15 cellular contexts compared by ENCODE assay signal in the genomic region with DNA sequence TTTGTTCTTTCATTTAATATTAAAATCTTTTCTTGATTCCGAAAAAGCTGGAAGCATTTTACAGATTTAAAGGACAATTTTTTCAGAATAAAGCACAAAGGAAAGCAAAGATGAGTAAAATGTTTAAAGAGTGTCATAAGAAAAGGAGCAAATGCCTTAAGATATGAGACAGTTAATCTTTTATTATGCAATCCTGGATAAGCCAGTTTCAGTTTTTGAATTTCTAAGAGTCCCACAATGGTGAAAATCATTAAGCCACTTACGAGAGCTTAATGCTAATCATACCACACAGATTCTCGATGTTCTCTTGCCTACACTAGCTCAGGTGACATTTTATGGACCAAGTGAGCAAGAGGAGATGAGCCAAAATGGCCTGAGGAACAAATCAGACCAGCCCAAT.
DNase-seq lines count a peak whose midpoint lies in the region; ATAC-seq and TF ChIP-seq lines count a peak whose summit lies in the region.
"Had no signal": no experiment of that assay in that cellular context is flagged by ENCODE, and none has a peak within 500 bp of the region (broad histone marks: within the 10 kb centered on the region; RNA-seq: fewer than 3 reads in every experiment).

No MANE protein-coding gene starts in this region.

- no peaks in the 10 kb centered on the region for H3K79me1 ChIP-seq in H9 (ENCODE audit: insufficient read depth, low read depth, low read length, poor library complexity, severe bottlenecking)

- no peak overlapping the region for H3K27ac ChIP-seq in GM23248
- no peak overlapping the region for H3K27ac ChIP-seq in PC-9
- H3K27ac ChIP-seq in smooth muscle cell (ENCODE audit: low read depth) = no peak overlapping the region
- no peak overlapping the region for H3K27ac ChIP-seq in H9 (ENCODE audit: insufficient read length, low read depth, low read length)
- H3K27ac ChIP-seq: HL-60 had no signal

- peaks cover 0 to 6% of the 10 kb centered on the region in 2 experiments; a peak in 1 of 5 replicates for H3K9me3 Mint-ChIP-seq in H9
- H3K9me3 Mint-ChIP-seq: CD4-positive, alpha-beta T cell had no signal

- H3K27me3 Mint-ChIP-seq in H9 (ENCODE audit: low read depth) = peaks cover 4% of the 10 kb centered on the region
- H3K27me3 Mint-ChIP-seq: B cell; CD4-positive, alpha-beta T cell had no signal

- ATAC-seq in esophagus mucosa (peak; percentile 20), Right ventricle myocardium superior (ENCODE audit: poor library complexity) (no peak)
- ATAC-seq: GM12878, K562 had no signal

- no peak overlapping the region for H3K23ac ChIP-seq in H9 (ENCODE audit: insufficient read length, low read depth, low read length)

- H3K36me3 ChIP-seq in GM23248 (ENCODE audit: low read depth) (no peaks in the 10 kb centered on the region), PC-9 (ENCODE audit: low read depth) (no peaks in the 10 kb centered on the region), smooth muscle cell (ENCODE audit: low read depth) (no peaks in the 10 kb centered on the region)

- no peak overlapping the region for H3T11ph ChIP-seq in H9 (ENCODE audit: low read length)

- no peak overlapping the region for H3K4me3 Mint-ChIP-seq in H9
- H3K4me3 Mint-ChIP-seq: B cell; CD4-positive, alpha-beta T cell had no signal

- no peak overlapping the region for H4K91ac ChIP-seq in H9 (ENCODE audit: insufficient read length, low read depth, low read length)

- H2BK12ac ChIP-seq in H9 (ENCODE audit: insufficient read length, low read depth, low read length) = no peak overlapping the region

- no peaks in the 10 kb centered on the region for H3K23me2 ChIP-seq in H9 (ENCODE audit: insufficient read length, low read depth, low read length, poor library complexity, severe bottlenecking)

- 0 out of 7 replicates have a peak overlapping the region, but pooled peaks of 1 of the 3 experiments have one; percentile 65 for H3K27ac Mint-ChIP-seq in H9
- H3K27ac Mint-ChIP-seq: B cell; CD4-positive, alpha-beta T cell had no signal

- no peak overlapping the region for H2BK15ac ChIP-seq in H9 (ENCODE audit: low read depth, low read length)

- H3K9ac ChIP-seq in GM23248 (no peak overlapping the region), smooth muscle cell (ENCODE audit: low read depth) (no peak overlapping the region), H9 (ENCODE audit: extremely low read depth, insufficient read length, low read length) (no peak overlapping the region)

- H3K56ac ChIP-seq in H9 (ENCODE audit: insufficient read length, low read depth, low read length) = no peak overlapping the region

- no peak overlapping the region for H4K5ac ChIP-seq in H9 (ENCODE audit: insufficient read length, low read depth, low read length)

- H2AK5ac ChIP-seq in H9 (ENCODE audit: insufficient read length, low read length) = no peak overlapping the region

- H2BK5ac ChIP-seq in H9 (ENCODE audit: insufficient read length, low read length) = no peak overlapping the region

- H4K20me1 ChIP-seq in GM23248 (ENCODE audit: insufficient read depth) = no peaks in the 10 kb centered on the region
- no peaks in the 10 kb centered on the region for H4K20me1 ChIP-seq in PC-9 (ENCODE audit: insufficient read depth)
- H4K20me1 ChIP-seq in smooth muscle cell (ENCODE audit: low read depth) = no peaks in the 10 kb centered on the region
- no peaks in the 10 kb centered on the region for H4K20me1 ChIP-seq in H9 (ENCODE audit: control insufficient read depth, insufficient read depth, insufficient read length)

- no peaks in the 10 kb centered on the region for H3K9me3 ChIP-seq in GM23248 (ENCODE audit: low read depth)
- peaks cover 4% of the 10 kb centered on the region for H3K9me3 ChIP-seq in PC-9 (ENCODE audit: insufficient read depth, low read depth)
- H3K9me3 ChIP-seq in smooth muscle cell (replicated peaks; ENCODE audit: low read depth) = no peaks in the 10 kb centered on the region
- no peaks in the 10 kb centered on the region for H3K9me3 ChIP-seq in H9 (ENCODE audit: control insufficient read depth, low read depth, low read length)

- CTCF ChIA-PET in PC-9 (lab: Charles Lee) = no interaction called here

- H2BK120ac ChIP-seq in H9 (ENCODE audit: low read depth, low read length, poor library complexity, severe bottlenecking) = no peak overlapping the region

- BruUV-seq in PC-9 (replicated peaks; lab: Mats Ljungman, UMichigan) = no TSS peak

- no peak overlapping the region for H3K4ac ChIP-seq in H9 (ENCODE audit: low read depth, low read length)

- H3K18ac ChIP-seq in H9 (ENCODE audit: insufficient read length, low read depth, low read length) = no peak overlapping the region

- H3K4me1 ChIP-seq in GM23248 (ENCODE audit: insufficient read depth) (no peaks in the 10 kb centered on the region), PC-9 (replicated peaks; ENCODE audit: insufficient read depth) (no peaks in the 10 kb centered on the region), smooth muscle cell (ENCODE audit: low read depth) (no peaks in the 10 kb centered on the region), H9 (ENCODE audit: insufficient read depth, low read length) (no peaks in the 10 kb centered on the region)

- H4K8ac ChIP-seq in H9 (replicated peaks; ENCODE audit: insufficient read length, low read depth, low read length) = no peak overlapping the region

- intact Hi-C loops in PC-9 (cut with micrococcal nuclease; ENCODE audit: unreplicated experiment) (no loop called here), Right ventricle myocardium superior (cut with DNase I) (no loop called here)

- H3K4me3 ChIP-seq in GM23248 (no peak overlapping the region), PC-9 (no peak overlapping the region), smooth muscle cell (no peak overlapping the region)
- H3K4me3 ChIP-seq: GM12878, K562 had no signal

- no peak for TF ChIP-seq CTCF in PC-9 (conservative IDR thresholded peaks at IDR 0.05)
- TF ChIP-seq CTCF in smooth muscle cell (IDR thresholded peaks at IDR 0.05; ENCODE audit: borderline replicate concordance, insufficient read depth, poor library complexity, severe bottlenecking) = no peak
- no peak for TF ChIP-seq CTCF in H9 (conservative IDR thresholded peaks at IDR 0.05)

- DNase-seq in GM23248 (no peak), PC-9 (no peak), smooth muscle cell (lab: John Stamatoyannopoulos, UW; ENCODE audit: unreplicated experiment) (no peak), Right ventricle myocardium superior (no peak), T1000 (lab: John Stamatoyannopoulos, UW) (no peak), H9 (no peak)
- DNase-seq: C1 segment of cervical spinal cord; Calu3; CD4-positive, alpha-beta T cell; DMS79 had no signal

- H2BK20ac ChIP-seq in H9 (ENCODE audit: low read depth, low read length, poor library complexity, severe bottlenecking) = no peak overlapping the region

- H2AFZ ChIP-seq in GM23248 (0 out of 2 replicates have a peak overlapping the region, but pooled peaks have one; percentile 7), PC-9 (peak overlapping the region; percentile 20; the same call in 1 of the 2 replicates), smooth muscle cell (ENCODE audit: low read depth) (no peak overlapping the region), H9 (ENCODE audit: low read length) (no peak overlapping the region)

- in situ Hi-C loops in GM23248 (cut with MboI) = loop anchor here (25.0 kb wide), 1 partner anchor 904 kb away; no protein-coding TSS in a partner anchor

- POLR2A ChIA-PET in PC-9 (lab: Charles Lee; ENCODE audit: unreplicated experiment) = no interaction called here

- H3K4me1 Mint-ChIP-seq in H9 = peaks cover 4 to 6% of the 10 kb centered on the region in 2 experiments
- H3K4me1 Mint-ChIP-seq: B cell had no signal

- no peaks in the 10 kb centered on the region for H3K27me3 ChIP-seq in GM23248 (replicated peaks; ENCODE audit: insufficient read depth)
- H3K27me3 ChIP-seq in PC-9 (ENCODE audit: insufficient read depth, low read depth) = no peaks in the 10 kb centered on the region
- no peaks in the 10 kb centered on the region for H3K27me3 ChIP-seq in smooth muscle cell (ENCODE audit: low read depth)
- no peaks in the 10 kb centered on the region for H3K27me3 ChIP-seq in H9 (ENCODE audit: insufficient read depth, low read length)

- H3K4me2 ChIP-seq in GM23248 (ENCODE audit: unreplicated experiment) (no peak overlapping the region), PC-9 (no peak overlapping the region), smooth muscle cell (peak overlapping the region; percentile 32), H9 (ENCODE audit: insufficient read depth, insufficient read length, low read length) (no peak overlapping the region)

- H3K79me2 ChIP-seq in GM23248 (ENCODE audit: insufficient read depth) = no peaks in the 10 kb centered on the region
- no peaks in the 10 kb centered on the region for H3K79me2 ChIP-seq in PC-9 (ENCODE audit: low read depth)
- no peaks in the 10 kb centered on the region for H3K79me2 ChIP-seq in smooth muscle cell (ENCODE audit: low read depth)
- no peaks in the 10 kb centered on the region for H3K79me2 ChIP-seq in H9 (ENCODE audit: insufficient read depth, low read length)

- no peak overlapping the region for H3K14ac ChIP-seq in H9 (ENCODE audit: insufficient read depth, low read length)

- H3K36me3 Mint-ChIP-seq in H9 (ENCODE audit: insufficient read depth in 1 of 3, low read depth in 3 of 3) = peaks cover 4 to 6% (median 6%) of the 10 kb centered on the region in 3 experiments; a peak in 5 of 7 replicates

- H3K9me2 ChIP-seq in GM23248 (ENCODE audit: insufficient read depth) (no peaks in the 10 kb centered on the region), PC-9 (ENCODE audit: insufficient read depth) (no peaks in the 10 kb centered on the region)

- 63 to 66% methylated on average over 3 of the region's 3 CpGs for WGBS in GM23248 (ENCODE audit: low coverage in 1 of 2, low lambda C conversion rate in 2 of 2, missing lambda C conversion rate in 2 of 2), 2 experiments
- WGBS in smooth muscle cell (ENCODE audit: low lambda C conversion rate) = 58% methylated on average over 3 of the region's 3 CpGs
- no CpG with 5 or more reads among the region's 3 CpGs for WGBS in H9 (ENCODE audit: extremely low coverage, insufficient read length, low lambda C conversion rate)

- H3F3A ChIP-seq in GM23248 (ENCODE audit: insufficient read depth) (no peaks in the 10 kb centered on the region), PC-9 (ENCODE audit: insufficient read depth, low read depth) (no peaks in the 10 kb centered on the region), smooth muscle cell (ENCODE audit: low read depth) (no peaks in the 10 kb centered on the region)

Comparison
In these comparisons a context has a peak if more than half of its experiments do, and no peak if none do; other contexts are left out.
1. H2AFZ ChIP-seq: peak in GM23248 (single experiment) and PC-9 (single experiment); none in smooth muscle cell (single experiment) and H9 (single experiment).